8 cellular contexts compared by ENCODE assay signal in genomic region chr19:7944177-7944761, GRCh38. TPM values are rescaled to one million over a fixed set of nuclear protein-coding genes. Genes with fewer than 3 reads are reported as not detected.
DNase-seq lines count a peak whose midpoint lies in the region; ATAC-seq and TF ChIP-seq lines count a peak whose summit lies in the region.

No MANE protein-coding gene starts in this region.

- H3K9me2 ChIP-seq in GM23248 (ENCODE audit: insufficient read depth) = no peaks in the 10 kb centered on the region
- H3K9me2 ChIP-seq in Loucy (replicated peaks; ENCODE audit: low read depth, low read length) = no peaks in the 10 kb centered on the region

- no peak overlapping the region for H3K4ac ChIP-seq in neuronal stem cell (ENCODE audit: low read length)

- no peak overlapping the region for H3K14ac ChIP-seq in neuronal stem cell (ENCODE audit: low read length)

- no peak overlapping the region for H4K91ac ChIP-seq in neuronal stem cell (ENCODE audit: low read depth, low read length, poor library complexity)

- H2BK120ac ChIP-seq in neuronal stem cell (ENCODE audit: low read depth, low read length) = peak overlapping the region; percentile 29

- no peak overlapping the region for H4K8ac ChIP-seq in neuronal stem cell (ENCODE audit: low read depth, low read length)

- no peak overlapping the region for H2AK5ac ChIP-seq in neuronal stem cell (ENCODE audit: low read depth, low read length)

- peaks cover 7% of the 10 kb centered on the region for H3K79me1 ChIP-seq in neuronal stem cell (ENCODE audit: low read depth, low read length)

- ATAC-seq in foreskin keratinocyte = peak; percentile 39

- no peaks in the 10 kb centered on the region for H3F3A ChIP-seq in GM23248 (ENCODE audit: insufficient read depth)
- H3F3A ChIP-seq in Loucy (ENCODE audit: low read depth) = no peaks in the 10 kb centered on the region

- no peak overlapping the region for H2BK5ac ChIP-seq in neuronal stem cell (ENCODE audit: low read length)

- H3K23ac ChIP-seq in neuronal stem cell (ENCODE audit: low read depth, low read length, poor library complexity) = no peak overlapping the region

- H3K79me2 ChIP-seq in GM23248 (ENCODE audit: insufficient read depth) (peaks cover 40% of the 10 kb centered on the region), Loucy (ENCODE audit: insufficient read depth, low read length) (peaks cover 31% of the 10 kb centered on the region)

- H3K36me3 ChIP-seq in GM23248 (ENCODE audit: low read depth) = no peaks in the 10 kb centered on the region
- H3K36me3 ChIP-seq in Loucy (ENCODE audit: insufficient read depth, low read length) = no peaks in the 10 kb centered on the region
- H3K36me3 ChIP-seq in neuronal stem cell (replicated peaks in 1 of 2; ENCODE audit: control insufficient read depth in 2 of 2, insufficient read depth in 2 of 2, low read length in 2 of 2) = peaks cover 15 to 34% of the 10 kb centered on the region in 2 donors
- H3K36me3 ChIP-seq in subcutaneous abdominal adipose tissue (ENCODE audit: control insufficient read depth in 5 of 5, insufficient read depth in 5 of 5, low read length in 5 of 5) = peaks cover 0 to 16% (median 14%) of the 10 kb centered on the region in 5 donors

- H2AFZ ChIP-seq in GM23248 (peak overlapping the region; percentile 92), Loucy (ENCODE audit: low read length) (peak overlapping the region; percentile 80), neuronal stem cell (ENCODE audit: low read length) (peak overlapping the region; percentile 93)

- DNase-seq in DMS114 treated with DMSO at 0.1 percent for 48 hours (lab: John Stamatoyannopoulos, UW; ENCODE audit: unreplicated experiment) (peak; percentile 35), GM23248 (peak; percentile 97), SHP77 (lab: John Stamatoyannopoulos, UW) (peak; percentile 67 to 86), foreskin keratinocyte (peak; percentile 68 to 84), neuronal stem cell (ENCODE audit: low spot score) (peak; percentile 89)
- peak; percentile 95 for DNase-seq in activated effector memory CD4-positive, alpha-beta T cell treated with anti-CD3 and anti-CD28 coated beads, Interleukin-2, amount 50 U/mL, for 16 hours

- peak overlapping the region; percentile 86 for H3K4me2 ChIP-seq in GM23248 (ENCODE audit: unreplicated experiment)
- peak overlapping the region; percentile 89 for H3K4me2 ChIP-seq in Loucy (ENCODE audit: low read depth, low read length, poor library complexity, severe bottlenecking)
- H3K4me2 ChIP-seq in neuronal stem cell (ENCODE audit: insufficient read depth, low read length, poor library complexity, severe bottlenecking) = peak overlapping the region; percentile 72

- H3K4me1 ChIP-seq in GM23248 (ENCODE audit: insufficient read depth) = peaks cover 5% of the 10 kb centered on the region; the same call in 1 of the 2 replicates
- peaks cover 6% of the 10 kb centered on the region for H3K4me1 ChIP-seq in Loucy (ENCODE audit: insufficient read depth, low read length, poor library complexity, severe bottlenecking)
- H3K4me1 ChIP-seq in foreskin keratinocyte = no peaks in the 10 kb centered on the region
- H3K4me1 ChIP-seq in neuronal stem cell (ENCODE audit: control insufficient read depth in 2 of 2, insufficient read depth in 1 of 2, low read depth in 1 of 2, low read length in 2 of 2) = peaks cover 0 to 3% of the 10 kb centered on the region in 2 donors
- H3K4me1 ChIP-seq in subcutaneous abdominal adipose tissue (ENCODE audit: control insufficient read depth in 5 of 5, insufficient read depth in 5 of 5, low read length in 5 of 5) = peaks cover 7 to 27% (median 22%) of the 10 kb centered on the region in 5 donors

- peak overlapping the region; percentile 21 for H2BK15ac ChIP-seq in neuronal stem cell (ENCODE audit: low read length)

- H2BK12ac ChIP-seq in neuronal stem cell (ENCODE audit: low read length) = no peak overlapping the region

- TF ChIP-seq CTCF in Loucy (conservative IDR thresholded peaks at IDR 0.05; ENCODE audit: low read length) (peak; percentile 95), foreskin keratinocyte (conservative IDR thresholded peaks at IDR 0.05) (peak; percentile 89)

- in situ Hi-C loops in GM23248 (cut with MboI) = no loop called here

- H3K4me3 ChIP-seq in GM23248 = peak overlapping the region; percentile 76
- peak overlapping the region; percentile 80 for H3K4me3 ChIP-seq in Loucy (ENCODE audit: low read length, poor library complexity, severe bottlenecking)
- peak overlapping the region; percentile 84 to 92 for H3K4me3 ChIP-seq in neuronal stem cell (ENCODE audit: low read length in 2 of 2)
- peak overlapping the region; percentile 69 to 89 (median 74) for H3K4me3 ChIP-seq in subcutaneous abdominal adipose tissue (ENCODE audit: low read depth in 1 of 5, low read length in 5 of 5)

- WGBS in GM23248 (ENCODE audit: low coverage in 1 of 2, low lambda C conversion rate in 2 of 2, missing lambda C conversion rate in 2 of 2), 2 experiments = 21 to 22% methylated on average over 18 of the region's 18 CpGs
- WGBS in neuronal stem cell (ENCODE audit: extremely low coverage in 2 of 2, insufficient read length in 2 of 2, insufficient replicate concordance in 1 of 2), 2 donors = no CpG with 5 or more reads among the region's 18 CpGs

- peak overlapping the region; percentile 82 for H3K9ac ChIP-seq in GM23248
- peak overlapping the region; percentile 60 for H3K9ac ChIP-seq in Loucy (ENCODE audit: low read depth, low read length, poor library complexity, severe bottlenecking)
- H3K9ac ChIP-seq in neuronal stem cell (ENCODE audit: low read depth, low read length, poor library complexity) = peak overlapping the region; percentile 27
- H3K9ac ChIP-seq in subcutaneous abdominal adipose tissue (ENCODE audit: low read length in 5 of 5) = peak overlapping the region; percentile 55 to 92 (median 82)

- H3K27ac ChIP-seq in GM23248 (peak overlapping the region; percentile 79), foreskin keratinocyte (peak overlapping the region; percentile 62), neuronal stem cell (replicated peaks; ENCODE audit: low read length) (peak overlapping the region; percentile 18), subcutaneous abdominal adipose tissue (ENCODE audit: low read depth, low read length) (peak overlapping the region; percentile 93)

- no peaks in the 10 kb centered on the region for H3K27me3 ChIP-seq in GM23248 (replicated peaks; ENCODE audit: insufficient read depth)
- no peaks in the 10 kb centered on the region for H3K27me3 ChIP-seq in Loucy (ENCODE audit: insufficient read depth, low read length, poor library complexity, severe bottlenecking)
- no peaks in the 10 kb centered on the region for H3K27me3 ChIP-seq in foreskin keratinocyte
- H3K27me3 ChIP-seq in neuronal stem cell (ENCODE audit: control insufficient read depth in 3 of 3, insufficient read depth in 3 of 3, low read depth in 1 of 3, low read length in 3 of 3) = no peaks in the 10 kb centered on the region
- peaks cover 0 to 3% (median 0%) of the 10 kb centered on the region in 5 donors for H3K27me3 ChIP-seq in subcutaneous abdominal adipose tissue (ENCODE audit: control insufficient read depth in 5 of 5, insufficient read depth in 4 of 5, low read length in 5 of 5)

- H3K18ac ChIP-seq in neuronal stem cell (ENCODE audit: low read length) = no peak overlapping the region

- H4K20me1 ChIP-seq in GM23248 (ENCODE audit: insufficient read depth) (no peaks in the 10 kb centered on the region), Loucy (ENCODE audit: insufficient read depth, low read length, poor library complexity, severe bottlenecking) (no peaks in the 10 kb centered on the region)

- no peaks in the 10 kb centered on the region for H3K9me3 ChIP-seq in GM23248 (ENCODE audit: low read depth)
- H3K9me3 ChIP-seq in Loucy (ENCODE audit: insufficient read depth, low read depth, low read length) = no peaks in the 10 kb centered on the region
- H3K9me3 ChIP-seq in neuronal stem cell (replicated peaks in 1 of 2; ENCODE audit: control insufficient read depth in 2 of 2, insufficient read depth in 1 of 2, low read depth in 1 of 2, low read length in 2 of 2) = no peaks in the 10 kb centered on the region
- H3K9me3 ChIP-seq in subcutaneous abdominal adipose tissue (ENCODE audit: control insufficient read depth in 5 of 5, low read length in 5 of 5) = no peaks in the 10 kb centered on the region

RNA-seq across cellular contexts. Expression of gene TIMM44, which starts 0.8 kb away (rescaled TPM):
- 53.1 and 66.8 TPM in 2 replicates for total RNA-seq in GM23248 (2014; rRNA removed; shearing (Covaris generic))
- polyA plus RNA-seq in GM23248 (2016; fragmentation: Nextera tagmentation; extraction: Ambion mirVana) = 25.8 and 28.6 TPM in 2 replicates
- total RNA-seq in foreskin keratinocyte = 63.0 and 67.5 TPM in 2 replicates
- 50.0 and 53.9 TPM in 2 replicates for polyA plus RNA-seq in foreskin keratinocyte
- 50.7 TPM for polyA plus RNA-seq in neuronal stem cell (2013, experiment 1 of 2)
- polyA plus RNA-seq in neuronal stem cell (2013, experiment 2 of 2) = 56.0 TPM

RNA-seq across cellular contexts. Expression of gene CTXN1, which starts 18.3 kb away (rescaled TPM):
- 3.5 and 9.0 TPM in 2 replicates for total RNA-seq in GM23248 (2014; rRNA removed; shearing (Covaris generic))
- 3.3 and 3.4 TPM in 2 replicates for polyA plus RNA-seq in GM23248 (2016; fragmentation: Nextera tagmentation; extraction: Ambion mirVana)
- 1.5 and 1.7 TPM in 2 replicates for total RNA-seq in foreskin keratinocyte
- polyA plus RNA-seq in foreskin keratinocyte = 5.1 and 6.4 TPM in 2 replicates
- polyA plus RNA-seq in neuronal stem cell (2013, experiment 1 of 2) = 136 TPM
- 129 TPM for polyA plus RNA-seq in neuronal stem cell (2013, experiment 2 of 2)

RNA-seq across cellular contexts. Expression of gene SNAPC2, which starts 24.1 kb away (rescaled TPM):
- 20.5 and 33.7 TPM in 2 replicates for total RNA-seq in GM23248 (2014; rRNA removed; shearing (Covaris generic))
- polyA plus RNA-seq in GM23248 (2016; fragmentation: Nextera tagmentation; extraction: Ambion mirVana) (47.2 and 49.4 TPM in 2 replicates), foreskin keratinocyte (30.6 and 32.0 TPM in 2 replicates)
- 22.5 and 22.7 TPM in 2 replicates for total RNA-seq in foreskin keratinocyte
- 35.6 TPM for polyA plus RNA-seq in neuronal stem cell (2013, experiment 1 of 2)
- 32.9 TPM for polyA plus RNA-seq in neuronal stem cell (2013, experiment 2 of 2)

RNA-seq across cellular contexts. Expression of gene TGFBR3L, which starts 29.6 kb away (rescaled TPM):
- total RNA-seq in GM23248 (2014; rRNA removed; shearing (Covaris generic)) = 9.0 TPM in 1 of 2 replicates, not detected in the other
- polyA plus RNA-seq in GM23248 (2016; fragmentation: Nextera tagmentation; extraction: Ambion mirVana) (24.3 and 30.6 TPM in 2 replicates), foreskin keratinocyte (3.6 and 5.0 TPM in 2 replicates)
- 2.1 and 2.5 TPM in 2 replicates for total RNA-seq in foreskin keratinocyte
- 1.3 TPM for polyA plus RNA-seq in neuronal stem cell (2013, experiment 1 of 2)
- polyA plus RNA-seq in neuronal stem cell (2013, experiment 2 of 2) = 1.9 TPM

RNA-seq across cellular contexts. Expression of gene MAP2K7, which starts 40.6 kb away (rescaled TPM):
- total RNA-seq in GM23248 (2014; rRNA removed; shearing (Covaris generic)) = 9.7 and 14.8 TPM in 2 replicates
- polyA plus RNA-seq in GM23248 (2016; fragmentation: Nextera tagmentation; extraction: Ambion mirVana) = 4.6 and 4.8 TPM in 2 replicates
- 12.7 and 13.5 TPM in 2 replicates for total RNA-seq in foreskin keratinocyte
- 15.6 and 18.3 TPM in 2 replicates for polyA plus RNA-seq in foreskin keratinocyte
- polyA plus RNA-seq in neuronal stem cell (2013, experiment 1 of 2) = 32.5 TPM
- 32.3 TPM for polyA plus RNA-seq in neuronal stem cell (2013, experiment 2 of 2)

Comparison
In these comparisons a context has a peak if more than half of its experiments do, and no peak if none do; other contexts are left out.
1. Peak in every context shown above with its lines: DNase-seq, ATAC-seq, H3K4me3 ChIP-seq and H3K27ac ChIP-seq.
2. DNase-seq: peak in every context shown above with its lines; median percentile 97 in GM23248; 95 in activated effector memory CD4-positive, alpha-beta T cell treated with anti-CD3 and anti-CD28 coated beads, Interleukin-2, amount 50 U/mL, for 16 hours; 89 in neuronal stem cell; 76 in SHP77; 76 in foreskin keratinocyte; 35 in DMS114 treated with DMSO at 0.1 percent for 48 hours.
3. H3K27ac ChIP-seq: peak in every context shown above with its lines; median percentile 93 in subcutaneous abdominal adipose tissue; 79 in GM23248; 62 in foreskin keratinocyte; 18 in neuronal stem cell.
4. H3K9ac ChIP-seq: peak in every context shown above with its lines; median percentile 82 in GM23248; 82 in subcutaneous abdominal adipose tissue; 60 in Loucy; 27 in neuronal stem cell.